ENCODE assay signal across 9 cellular contexts in genomic region chr2:218980800-218981389, GRCh38. TPM values are rescaled to one million over a fixed set of nuclear protein-coding genes. Genes with fewer than 3 reads are reported as not detected.
A peak's percentile ranks its signal among the peaks of the same experiment; 100 is the strongest.
DNase-seq lines count a peak whose midpoint lies in the region; ATAC-seq, FAIRE-seq and TF ChIP-seq lines count a peak whose summit lies in the region.
"Had no signal": no experiment of that assay in that cellular context is flagged by ENCODE, and none has a peak within 500 bp of the region (broad histone marks: within the 10 kb centered on the region; RNA-seq: fewer than 3 reads in every experiment).

No MANE protein-coding gene starts in this region.

- POLR2A ChIA-PET in A549 (lab: Yijun Ruan, JAX): interaction anchor here (1.3 kb wide), 1 partner anchor 17 kb away, joined by 5 read pairs; no protein-coding TSS in a partner anchor

- no peaks in the 10 kb centered on the region for H3K9me3 ChIP-seq in A549
- no peaks in the 10 kb centered on the region for H3K9me3 ChIP-seq in RWPE2 (ENCODE audit: severe bottlenecking)
- peaks cover 3% of the 10 kb centered on the region for H3K9me3 ChIP-seq in iPS-18c (ENCODE audit: control insufficient read depth, insufficient read depth, low read length)

- ATAC-seq in A549: peak; percentile 9 to 35; a peak in 4 of 6 replicates
- ATAC-seq in RWPE2 (ENCODE audit: low read depth): no peak
- ATAC-seq in HG03571 (IDR thresholded peaks at IDR 0.05; ENCODE audit: unreplicated experiment): no peak
- ATAC-seq in GM18505 (IDR thresholded peaks at IDR 0.05; ENCODE audit: unreplicated experiment): no peak
- no peak for ATAC-seq in GM18858 (IDR thresholded peaks at IDR 0.05; ENCODE audit: unreplicated experiment)

- TF ChIP-seq CTCF in A549 (IDR thresholded peaks at IDR 0.05) (no peak), RWPE2 (IDR thresholded peaks at IDR 0.05; ENCODE audit: poor library complexity, severe bottlenecking) (no peak)

- TF ChIP-seq RAD21 in A549 (conservative IDR thresholded peaks at IDR 0.05 in 1 of 2, IDR thresholded peaks at IDR 0.05 in 1 of 2): no peak

- 47% methylated on average over 22 of the region's 25 CpGs for WGBS in A549 (ENCODE audit: missing lambda C conversion rate)

- H3K4me3 ChIP-seq in A549: no peak overlapping the region; the same call in 2 of the 3 replicates
- H3K4me3 ChIP-seq in RWPE2 (ENCODE audit: severe bottlenecking): no peak overlapping the region
- H3K4me3 ChIP-seq in iPS-18c (ENCODE audit: insufficient read depth, low read depth, low read length): peak overlapping the region; percentile 34

- no peak overlapping the region for H3K27ac ChIP-seq in A549
- no peak overlapping the region for H3K27ac ChIP-seq in RWPE2 (ENCODE audit: poor library complexity, severe bottlenecking)

- peaks cover 74% of the 10 kb centered on the region for H3K27me3 ChIP-seq in RWPE2 (ENCODE audit: insufficient read depth, poor library complexity, severe bottlenecking)

- no peak for TF ChIP-seq POLR2A in A549 (IDR thresholded peaks at IDR 0.05; ENCODE audit: low read length)
- no peak for TF ChIP-seq POLR2A in GM18505 (IDR thresholded peaks at IDR 0.05; ENCODE audit: borderline replicate concordance, extremely low read depth, insufficient read depth, insufficient read length)

- no peak for FAIRE-seq in A549 (lab: Jason Lieb, UNC)

- H3K4me1 ChIP-seq in A549 (peaks cover 19% of the 10 kb centered on the region), RWPE2 (ENCODE audit: insufficient read depth, poor library complexity, severe bottlenecking) (no peaks in the 10 kb centered on the region)

- no peak for DNase-seq in A549 (ENCODE audit: low read depth in 1 of 2, low spot score in 1 of 2)
- peak; percentile 20 for DNase-seq in DMS53 treated with DMSO at 0.1 percent for 48 hours (lab: John Stamatoyannopoulos, UW; ENCODE audit: unreplicated experiment)
- peak; percentile 34 for DNase-seq in RWPE2 (ENCODE audit: low spot score)
- no peak for DNase-seq in activated gamma-delta T cell (lab: John Stamatoyannopoulos, UW)
- DNase-seq: GF-D8 had no signal

- peak overlapping the region; percentile 64 for H3K4me2 ChIP-seq in A549

- TF ChIP-seq EP300 in A549 (IDR thresholded peaks at IDR 0.05): no peak

- no peaks in the 10 kb centered on the region for H3K36me3 ChIP-seq in RWPE2 (ENCODE audit: low read depth)

- CTCF ChIA-PET in A549 (lab: Yijun Ruan, JAX): interaction anchor here (0.6 to 10.2 kb wide), 42 partner anchors 9 to 653 kb away, joined by 3 to 140 read pairs (median 6); partner anchors contain the start of genes CDK5R2, NHEJ1 and WNT10A

TF ChIP-seq in A549, 52 proteins besides CTCF, POLR2A, EP300 and RAD21:
- TF ChIP-seq ATOH8 (CRISPR knock-in tag; IDR thresholded peaks at IDR 0.05; ENCODE audit: low read depth): no peak
- no peak for TF ChIP-seq MAX (IDR thresholded peaks at IDR 0.05)
- no peak for TF ChIP-seq MYC (IDR thresholded peaks at IDR 0.05; ENCODE audit: borderline replicate concordance, low read length)
- no peak for TF ChIP-seq ZC3H11A (IDR thresholded peaks at IDR 0.05)
- TF ChIP-seq CHD2 (IDR thresholded peaks at IDR 0.05; ENCODE audit: low read length, partially characterized antibody): no peak
- no peak for TF ChIP-seq KDM1A (IDR thresholded peaks at IDR 0.05; ENCODE audit: low read depth)
- no peak for TF ChIP-seq ZNF302 (CRISPR knock-in tag; IDR thresholded peaks at IDR 0.05)

RNA-seq across cellular contexts. Expression of gene FEV, which starts 4.1 kb away (rescaled TPM):
- polyA plus RNA-seq in A549 (2011; rRNA removed) (not detected in 2 replicates), A549 (2017; fragmentation: RNase III; extraction: RNeasy Plus Mini Kit Qiagen cat#74134 plus additional on column Dnase treatment) (not detected in 3 replicates)
- polyA plus RNA-seq in A549 (2012; cell fraction: cytosol; rRNA removed): not detected in 2 replicates
- not detected in 2 replicates for polyA plus RNA-seq in A549 (2012; cell fraction: nucleus; rRNA removed)
- not detected in 2 replicates for polyA minus RNA-seq in A549 (2011; rRNA and poly(A)+ RNA removed)

RNA-seq across cellular contexts. Expression of gene CRYBA2, which starts 12.3 kb away (rescaled TPM):
- polyA plus RNA-seq in A549 (2011; rRNA removed): not detected in 2 replicates
- not detected in 2 replicates for polyA plus RNA-seq in A549 (2012; cell fraction: cytosol; rRNA removed)
- not detected in 2 replicates for polyA plus RNA-seq in A549 (2012; cell fraction: nucleus; rRNA removed)
- polyA plus RNA-seq in A549 (2017; fragmentation: RNase III; extraction: RNeasy Plus Mini Kit Qiagen cat#74134 plus additional on column Dnase treatment): not detected in 3 replicates
- polyA minus RNA-seq in A549 (2011; rRNA and poly(A)+ RNA removed): not detected in 2 replicates

RNA-seq across cellular contexts. Expression of gene CDK5R2, which starts 21.4 kb away (rescaled TPM):
- 0.77 and 0.94 TPM in 2 replicates for polyA plus RNA-seq in A549 (2011; rRNA removed)
- polyA plus RNA-seq in A549 (2012; cell fraction: cytosol; rRNA removed): 0.58 and 0.79 TPM in 2 replicates
- polyA plus RNA-seq in A549 (2012; cell fraction: nucleus; rRNA removed): 0.47 and 0.72 TPM in 2 replicates
- 0.43 to 0.73 TPM (median 0.63 TPM) in 3 replicates for polyA plus RNA-seq in A549 (2017; fragmentation: RNase III; extraction: RNeasy Plus Mini Kit Qiagen cat#74134 plus additional on column Dnase treatment)
- polyA minus RNA-seq in A549 (2011; rRNA and poly(A)+ RNA removed): 1.2 and 1.3 TPM in 2 replicates

Comparison
In these comparisons a context has a peak if more than half of its experiments do, and no peak if none do; other contexts are left out.
1. ATAC-seq: peak in A549 (2 of 2); none in RWPE2 (single experiment), HG03571 (single experiment), GM18505 (single experiment) and GM18858 (single experiment).
2. DNase-seq: peak in DMS53 treated with DMSO at 0.1 percent for 48 hours (single experiment) and RWPE2 (single experiment); none in A549 (0 of 2) and activated gamma-delta T cell (single experiment).